In the genomic region with DNA sequence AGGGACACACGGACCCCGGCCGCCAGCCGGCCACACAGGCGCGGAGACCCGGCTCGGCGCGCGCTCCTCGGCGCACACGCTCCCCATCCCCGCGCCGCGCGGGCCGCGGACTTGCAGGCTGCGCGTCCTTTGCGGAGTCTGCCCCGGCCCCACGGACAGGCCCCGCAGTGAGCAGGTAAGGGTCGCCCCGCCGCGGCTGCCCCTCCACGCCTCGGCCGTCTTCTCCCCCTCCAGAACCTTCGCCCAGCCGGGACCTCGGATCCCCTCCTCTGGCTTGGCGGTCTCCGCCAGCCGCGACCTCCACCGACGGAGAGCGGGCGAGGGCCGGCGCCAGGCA, we compare ENCODE assay signal across 14 cellular contexts. TPM values are rescaled to one million over a fixed set of nuclear protein-coding genes. Genes with fewer than 3 reads are reported as not detected.
DNase-seq lines count a peak whose midpoint lies in the region; ATAC-seq and TF ChIP-seq lines count a peak whose summit lies in the region.
"Had no signal": no experiment of that assay in that cellular context is flagged by ENCODE, and none has a peak within 500 bp of the region (broad histone marks: within the 10 kb centered on the region; RNA-seq: fewer than 3 reads in every experiment).

No MANE protein-coding gene starts in this region.

- TF ChIP-seq POLR2A in transverse colon (IDR thresholded peaks at IDR 0.05) = no peak

- H3K9me3 ChIP-seq in SK-N-SH = no peaks in the 10 kb centered on the region
- H3K9me3 ChIP-seq in endodermal cell (ENCODE audit: control insufficient read depth, low read length) = no peaks in the 10 kb centered on the region
- no peaks in the 10 kb centered on the region for H3K9me3 ChIP-seq in transverse colon

- peaks cover 48% of the 10 kb centered on the region for H3K27me3 ChIP-seq in SK-N-SH (ENCODE audit: insufficient read depth)
- H3K27me3 ChIP-seq in endodermal cell (ENCODE audit: control insufficient read depth, insufficient read depth, low read length, poor library complexity, severe bottlenecking) = peaks cover 54% of the 10 kb centered on the region
- peaks cover 52% of the 10 kb centered on the region for H3K27me3 ChIP-seq in transverse colon

- H3K4me3 Mint-ChIP-seq in endodermal cell = peak overlapping the region; percentile 57
- peak overlapping the region; percentile 75 for H3K4me3 Mint-ChIP-seq in nephron progenitor cell
- no peak overlapping the region for H3K4me3 Mint-ChIP-seq in stimulated activated naive B cell treated with anti-CD40 and anti-IgM and Interleukin-4, amounts not matched to agents 10 μg/mL and 1 μg/mL and 100 μg/mL, for 72 hours
- no peak overlapping the region for H3K4me3 Mint-ChIP-seq in Calu3 (ENCODE audit: low read depth, unreplicated experiment)

- no peak overlapping the region for H2AFZ ChIP-seq in SK-N-SH (ENCODE audit: low read depth)

- H3K4me1 Mint-ChIP-seq in endodermal cell = no peaks in the 10 kb centered on the region
- H3K4me1 Mint-ChIP-seq in nephron progenitor cell = peaks cover 5% of the 10 kb centered on the region
- peaks cover 0 to 4% of the 10 kb centered on the region in 2 donors for H3K4me1 Mint-ChIP-seq in stimulated activated naive B cell treated with anti-CD40 and anti-IgM and Interleukin-4, amounts not matched to agents 10 μg/mL and 1 μg/mL and 100 μg/mL, for 72 hours
- H3K4me1 Mint-ChIP-seq in Calu3 (ENCODE audit: low read depth, unreplicated experiment) = no peaks in the 10 kb centered on the region

- H3K36me3 ChIP-seq in SK-N-SH (replicated peaks in 1 of 2; ENCODE audit: control insufficient read depth in 1 of 2, insufficient read depth in 2 of 2, low read length in 1 of 2) (no peaks in the 10 kb centered on the region), endodermal cell (ENCODE audit: control insufficient read depth, insufficient read depth, low read length) (no peaks in the 10 kb centered on the region), transverse colon (no peaks in the 10 kb centered on the region)

- in situ Hi-C loops in transverse colon (cut with MboI; ENCODE audit: low pct_ligation_motif_present in 1 of 4, low pct_unique_long_range_greater_than_20kb in 1 of 4, low sequenced_read_pairs in 3 of 4) = no loop called here

- no peak for TF ChIP-seq EP300 in SK-N-SH (IDR thresholded peaks at IDR 0.05; ENCODE audit: borderline replicate concordance in 1 of 2, low read depth in 1 of 2, low read length in 1 of 2)
- no peak for TF ChIP-seq EP300 in transverse colon (IDR thresholded peaks at IDR 0.05; ENCODE audit: low read depth)

- H3K4me3 ChIP-seq in SK-N-SH (ENCODE audit: low read depth in 2 of 2, low read length in 1 of 2) = peak overlapping the region; percentile 29 to 55; a peak in 3 of 4 replicates
- peak overlapping the region; percentile 73 for H3K4me3 ChIP-seq in endodermal cell (ENCODE audit: low read length)
- peak overlapping the region in 3 of 4 donors; percentile 2 to 39 (median 19) for H3K4me3 ChIP-seq in transverse colon

- H3K4me1 ChIP-seq in SK-N-SH (ENCODE audit: control insufficient read depth in 1 of 2, insufficient read depth in 2 of 2, low read depth in 1 of 2, low read length in 1 of 2) (peaks cover 0 to 62% of the 10 kb centered on the region in 2 experiments; a peak in 2 of 4 replicates), endodermal cell (ENCODE audit: control insufficient read depth, insufficient read depth, low read length) (no peaks in the 10 kb centered on the region), transverse colon (peaks cover 0 to 6% (median 0%) of the 10 kb centered on the region in 4 donors)

- no peaks in the 10 kb centered on the region for H3K9me2 ChIP-seq in SK-N-SH

- 0% methylated on average over 16 of the region's 47 CpGs for WGBS in SK-N-SH (ENCODE audit: low lambda C conversion rate)
- 0 to 1% methylated on average over 3 to 47 of the region's 47 CpGs for WGBS in endodermal cell (ENCODE audit: insufficient coverage in 1 of 2, insufficient read length in 1 of 2), 2 experiments
- 17% methylated on average over 36 of the region's 47 CpGs; no CpG with 5 or more reads in 1 of the 2 donors for WGBS in transverse colon (ENCODE audit: low coverage in 1 of 2), 2 donors

- intact Hi-C loops in transverse colon (cut with DNase I; ENCODE audit: low total_unique reads) (no loop called here), Calu3 (cut with micrococcal nuclease; ENCODE audit: unreplicated experiment) (no loop called here)

- peak overlapping the region in 1 of 2 experiments; percentile 36; a peak in 2 of 4 replicates for H3K27ac ChIP-seq in SK-N-SH (ENCODE audit: low read depth in 2 of 2, low read length in 1 of 2)
- H3K27ac ChIP-seq in endodermal cell (ENCODE audit: low read depth, low read length) = no peak overlapping the region
- H3K27ac ChIP-seq in transverse colon = peak overlapping the region in 2 of 4 donors; percentile 7 to 21

- H3K9ac ChIP-seq in SK-N-SH = no peak overlapping the region
- no peak overlapping the region for H3K9ac ChIP-seq in endodermal cell (ENCODE audit: extremely low read depth, low read length, poor library complexity, severe bottlenecking)

- H3K9me3 Mint-ChIP-seq in endodermal cell (no peaks in the 10 kb centered on the region), nephron progenitor cell (no peaks in the 10 kb centered on the region), Calu3 (ENCODE audit: low read depth, unreplicated experiment) (no peaks in the 10 kb centered on the region)
- H3K9me3 Mint-ChIP-seq in stimulated activated naive B cell treated with anti-CD40 and anti-IgM and Interleukin-4, amounts not matched to agents 10 μg/mL and 1 μg/mL and 100 μg/mL, for 72 hours = no peaks in the 10 kb centered on the region

- H3K4me2 ChIP-seq in SK-N-SH = no peak overlapping the region

- no peaks in the 10 kb centered on the region for H3K36me3 Mint-ChIP-seq in endodermal cell (ENCODE audit: low read depth)
- no peaks in the 10 kb centered on the region for H3K36me3 Mint-ChIP-seq in nephron progenitor cell (ENCODE audit: low read depth)
- no peaks in the 10 kb centered on the region for H3K36me3 Mint-ChIP-seq in stimulated activated naive B cell treated with anti-CD40 and anti-IgM and Interleukin-4, amounts not matched to agents 10 μg/mL and 1 μg/mL and 100 μg/mL, for 72 hours
- H3K36me3 Mint-ChIP-seq in Calu3 (ENCODE audit: insufficient read depth, unreplicated experiment) = no peaks in the 10 kb centered on the region

- CTCF ChIA-PET in SK-N-SH (lab: Yijun Ruan, JAX) = interaction anchor here (0.7 to 31.5 kb wide), 15 partner anchors 9 to 307 kb away, joined by 3 to 337 read pairs (median 4); no protein-coding TSS in a partner anchor
- CTCF ChIA-PET in Calu3 (lab: Charles Lee) = no interaction called here

- no peak for TF ChIP-seq CTCF in SK-N-SH (IDR thresholded peaks at IDR 0.05)
- TF ChIP-seq CTCF in endodermal cell (conservative IDR thresholded peaks at IDR 0.05) = no peak
- TF ChIP-seq CTCF in nephron progenitor cell (IDR thresholded peaks at IDR 0.05) = no peak
- no peak for TF ChIP-seq CTCF in transverse colon (IDR thresholded peaks at IDR 0.05)
- no peak for TF ChIP-seq CTCF in Calu3 (IDR thresholded peaks at IDR 0.05; ENCODE audit: unreplicated experiment)

- no peaks in the 10 kb centered on the region for H4K20me1 ChIP-seq in SK-N-SH (ENCODE audit: insufficient read depth)

- H3K27ac Mint-ChIP-seq in endodermal cell (no peak overlapping the region), nephron progenitor cell (no peak overlapping the region), Calu3 (ENCODE audit: unreplicated experiment) (no peak overlapping the region)
- no peak overlapping the region for H3K27ac Mint-ChIP-seq in stimulated activated naive B cell treated with anti-CD40 and anti-IgM and Interleukin-4, amounts not matched to agents 10 μg/mL and 1 μg/mL and 100 μg/mL, for 72 hours

- no TSS peak for BruUV-seq in Calu3 (replicated peaks; lab: Mats Ljungman, UMichigan)

- no peaks in the 10 kb centered on the region for H3F3A ChIP-seq in SK-N-SH (replicated peaks; ENCODE audit: insufficient read depth)

- H3K27me3 Mint-ChIP-seq in endodermal cell (ENCODE audit: insufficient read depth) (peaks cover 59% of the 10 kb centered on the region), nephron progenitor cell (ENCODE audit: low read depth, poor library complexity) (peaks cover 71% of the 10 kb centered on the region), Calu3 (ENCODE audit: unreplicated experiment) (peaks cover 78% of the 10 kb centered on the region)
- H3K27me3 Mint-ChIP-seq in stimulated activated naive B cell treated with anti-CD40 and anti-IgM and Interleukin-4, amounts not matched to agents 10 μg/mL and 1 μg/mL and 100 μg/mL, for 72 hours = peaks cover 54 to 63% of the 10 kb centered on the region in 2 donors

- POLR2A ChIA-PET in SK-N-SH (lab: Yijun Ruan, JAX) = no interaction called here

- no peaks in the 10 kb centered on the region for H3K79me2 ChIP-seq in SK-N-SH (ENCODE audit: insufficient read depth)

- DNase-seq in SK-N-SH (peak; percentile 82), endodermal cell (no peak), nephron progenitor cell (no peak), transverse colon (no peak), Calu3 (no peak)
- no peak for DNase-seq in stimulated activated naive B cell treated with anti-CD40 and anti-IgM and Interleukin-4, amounts not matched to agents 10 μg/mL and 1 μg/mL and 100 μg/mL, for 72 hours
- DNase-seq: activated CD8-positive, alpha-beta memory T cell treated with anti-CD3 and anti-CD28 coated beads, Interleukin-2, amount 50 U/mL, for 4 hours; NCI-H1436; NCI-H774; SHP77 treated with DMSO at 0.1 percent for 48 hours had no signal

- TF ChIP-seq RAD21 in SK-N-SH (IDR thresholded peaks at IDR 0.05; ENCODE audit: low read length) = no peak

- ATAC-seq in SK-N-SH treated with all-trans-retinoic acid at 6 μM for 48 hours (no peak), HG03097 (IDR thresholded peaks at IDR 0.05; ENCODE audit: low FRiP score, unreplicated experiment) (no peak)
- ATAC-seq in stimulated activated naive B cell treated with anti-CD40 and anti-IgM and Interleukin-4, amounts not matched to agents 10 μg/mL and 1 μg/mL and 100 μg/mL, for 72 hours (replicated peaks) = no peak
- ATAC-seq: HCT116, HepG2 had no signal

TF ChIP-seq in SK-N-SH, 30 proteins besides CTCF, POLR2A, EP300 and RAD21 (continues in another document):
- TF ChIP-seq JUND (IDR thresholded peaks at IDR 0.05) = no peak

TF ChIP-seq in SK-N-SH treated with all-trans-retinoic acid at 6 μM for 48 hours, 23 proteins besides CTCF, POLR2A, EP300 and RAD21 (continues in another document):
- no peak for TF ChIP-seq BACH2 (CRISPR knock-in tag; IDR thresholded peaks at IDR 0.05; ENCODE audit: borderline replicate concordance)
- TF ChIP-seq CSDC2 (CRISPR knock-in tag; IDR thresholded peaks at IDR 0.05) = no peak

RNA-seq across cellular contexts. Expression of a gene that starts 0.4 kb away (rescaled TPM):
- polyA plus RNA-seq in SK-N-SH (2012; rRNA removed) = 0.08 and 0.71 TPM in 2 replicates
- polyA plus RNA-seq in SK-N-SH (2012; cell fraction: cytosol; rRNA removed) = 0.28 and 0.68 TPM in 2 replicates
- 0.17 and 0.34 TPM in 2 replicates for polyA plus RNA-seq in SK-N-SH (2012; cell fraction: nucleus; rRNA removed)
- total RNA-seq in endodermal cell (1 to 10 TPM; 1.2 to 2.1 TPM), transverse colon (1 to 10 TPM; 1.9 to 7.4 (median 3.4) TPM), Calu3 (2022) (not detected in 2 replicates)
- polyA plus RNA-seq in endodermal cell (2013, experiment 1 of 2) = 12.7 TPM
- 10.1 TPM for polyA plus RNA-seq in endodermal cell (2013, experiment 2 of 2)
- total RNA-seq: HepG2 had no signal
- polyA plus RNA-seq: HepG2 had no signal

Comparison
In these comparisons a context has a peak if more than half of its experiments do, and no peak if none do; other contexts are left out.
1. H3K4me3 ChIP-seq: peak in every context shown above with its lines; median percentile 73 in endodermal cell; 42 in SK-N-SH; 19 in transverse colon.
2. H3K4me3 Mint-ChIP-seq: peak in endodermal cell (single experiment) and nephron progenitor cell (single experiment); none in stimulated activated naive B cell treated with anti-CD40 and anti-IgM and Interleukin-4, amounts not matched to agents 10 μg/mL and 1 μg/mL and 100 μg/mL, for 72 hours (0 of 2) and Calu3 (single experiment).